In the genomic region with DNA sequence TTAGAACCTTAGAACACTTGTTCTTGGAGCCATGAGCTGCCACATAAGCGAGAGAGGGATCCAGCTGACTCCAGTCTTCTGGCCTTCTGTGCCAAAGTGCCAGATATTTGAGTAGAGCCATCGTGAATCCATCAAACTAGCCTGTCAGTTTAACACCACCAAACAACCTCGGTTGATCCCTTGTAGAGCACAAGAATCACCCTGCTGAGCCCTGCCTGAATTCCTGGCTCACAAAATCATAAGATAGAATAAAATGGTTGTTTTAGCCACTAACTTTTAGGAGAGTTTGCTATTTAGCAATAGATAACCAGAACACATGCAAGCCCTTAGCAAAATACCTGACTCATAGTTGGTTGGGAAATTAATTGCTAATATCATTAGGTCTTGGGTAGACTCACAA, we compare ENCODE assay signal across 31 cellular contexts.
"Had no signal": no experiment of that assay in that cellular context is flagged by ENCODE, and none has a peak within 500 bp of the region (broad histone marks: within the 10 kb centered on the region; RNA-seq: fewer than 3 reads in every experiment).

No MANE protein-coding gene starts in this region.

- H3K36me3 Mint-ChIP-seq: activated CD8-positive, alpha-beta memory T cell treated with anti-CD3 and anti-CD28 coated beads, Interleukin-2, amount 10 ng/mL, durations not matched to agents 7 days and 5 days; activated naive CD8-positive, alpha-beta T cell; brain had no signal

- H3K4me3 Mint-ChIP-seq: activated B cell treated with CpG ODN at 0.5 μM for 24 hours; activated CD4-positive, alpha-beta memory T cell treated with anti-CD3 and anti-CD28 coated beads for 36 hours; activated CD8-positive, alpha-beta memory T cell treated with anti-CD3 and anti-CD28 coated beads, Interleukin-2, amount 10 ng/mL, durations not matched to agents 7 days and 5 days; activated CD8-positive, alpha-beta T cell treated with anti-CD3 and anti-CD28 coated beads, Interleukin-2, amount 10 ng/mL, durations not matched to agents 7 days and 5 days; activated naive CD8-positive, alpha-beta T cell; brain; central memory CD8-positive, alpha-beta T cell; effector memory CD8-positive, alpha-beta T cell; T-helper 17 cell; T-helper 2 cell treated with Interferon-gamma antibody and Interleukin-4, amounts not matched to agents 5 μg/mL and 100 μg/mL, for 36 hours had no signal

- H3K9me3 ChIP-seq: adrenal gland had no signal

- DNase-seq: activated B cell treated with CpG ODN at 0.5 μM for 24 hours; activated CD4-positive, alpha-beta memory T cell treated with anti-CD3 and anti-CD28 coated beads for 36 hours; activated CD4-positive, alpha-beta T cell treated with anti-CD3 and anti-CD28 coated beads for 48 hours; activated CD4-positive, alpha-beta T cell treated with anti-CD3 and anti-CD28 coated beads, Interleukin-2, amount 50 U/mL, for 1 hour; activated CD8-positive, alpha-beta memory T cell treated with anti-CD3 and anti-CD28 coated beads, Interleukin-2, amount 10 ng/mL, durations not matched to agents 7 days and 5 days; activated CD8-positive, alpha-beta memory T cell treated with anti-CD3 and anti-CD28 coated beads, Interleukin-2, amount 50 U/mL, for 4 hours; activated CD8-positive, alpha-beta T cell treated with anti-CD3 and anti-CD28 coated beads, Interleukin-2, amount 10 ng/mL, durations not matched to agents 7 days and 5 days; activated gamma-delta T cell treated with Interleukin-2 at 50 U/mL for 16 hours; activated naive CD4-positive, alpha-beta T cell treated with anti-CD3 and anti-CD28 coated beads, Interleukin-2, amount 50 U/mL, for 16 hours; activated naive CD4-positive, alpha-beta T cell treated with Interleukin-2 at 50 U/mL for 16 hours; activated T-cell treated with anti-CD3 and anti-CD28 coated beads, Interleukin-2, amount 50 U/mL, for 1 hour; activated T-cell treated with anti-CD3 and anti-CD28 coated beads, Interleukin-2, amount 50 U/mL, for 48 hours; adrenal gland; cortex of kidney; dermis blood vessel endothelial cell; effector CD4-positive, alpha-beta T cell; effector memory CD8-positive, alpha-beta T cell; esophagus squamous epithelium; head of caudate nucleus; T-helper 1 cell; T-helper 17 cell; T1000; WERI-Rb-1 had no signal

- H3K4me3 ChIP-seq: adrenal gland, ascending aorta, breast epithelium, esophagus squamous epithelium had no signal

- H3K36me3 ChIP-seq: adrenal gland, ascending aorta, breast epithelium, esophagus squamous epithelium, WERI-Rb-1 had no signal

- H3K4me1 ChIP-seq: adrenal gland, ascending aorta, breast epithelium, esophagus squamous epithelium had no signal

- ATAC-seq: activated CD4-positive, CD25-positive, alpha-beta regulatory T cell treated with anti-CD3 and anti-CD28 coated beads, Interleukin-2, amount 50 U/mL, for 24 hours; activated CD8-positive, alpha-beta memory T cell treated with anti-CD3 and anti-CD28 coated beads, Interleukin-2, amount 10 ng/mL, durations not matched to agents 7 days and 5 days; activated CD8-positive, alpha-beta T cell treated with anti-CD3 and anti-CD28 coated beads, Interleukin-2, amount 10 ng/mL, durations not matched to agents 7 days and 5 days; effector memory CD8-positive, alpha-beta T cell; T-helper 17 cell had no signal

- H3K27me3 ChIP-seq: adrenal gland, ascending aorta, breast epithelium had no signal

- H3K9me3 Mint-ChIP-seq: central memory CD8-positive, alpha-beta T cell had no signal

- H3K27me3 Mint-ChIP-seq: activated B cell treated with CpG ODN at 0.5 μM for 24 hours; activated CD4-positive, alpha-beta memory T cell treated with anti-CD3 and anti-CD28 coated beads for 36 hours; activated naive CD8-positive, alpha-beta T cell had no signal

- H3K4me1 Mint-ChIP-seq: activated CD8-positive, alpha-beta memory T cell treated with anti-CD3 and anti-CD28 coated beads, Interleukin-2, amount 10 ng/mL, durations not matched to agents 7 days and 5 days; central memory CD8-positive, alpha-beta T cell; T-helper 17 cell had no signal

- H3K27ac Mint-ChIP-seq: activated B cell treated with CpG ODN at 0.5 μM for 24 hours; activated CD4-positive, alpha-beta memory T cell treated with anti-CD3 and anti-CD28 coated beads for 36 hours; activated CD8-positive, alpha-beta memory T cell treated with anti-CD3 and anti-CD28 coated beads, Interleukin-2, amount 10 ng/mL, durations not matched to agents 7 days and 5 days; activated CD8-positive, alpha-beta T cell treated with anti-CD3 and anti-CD28 coated beads, Interleukin-2, amount 10 ng/mL, durations not matched to agents 7 days and 5 days; activated naive CD8-positive, alpha-beta T cell; brain; effector memory CD8-positive, alpha-beta T cell; T-helper 17 cell; T-helper 2 cell treated with Interferon-gamma antibody and Interleukin-4, amounts not matched to agents 5 μg/mL and 100 μg/mL, for 36 hours had no signal

- H3K27ac ChIP-seq: adrenal gland, ascending aorta, breast epithelium, epithelial cell of prostate, esophagus squamous epithelium, WERI-Rb-1 had no signal
